Comparison of ENCODE assay signal across 31 cellular contexts in genomic region chr1:22864886-22865285, GRCh38.
DNase-seq lines count a peak whose midpoint lies in the region; FAIRE-seq and TF ChIP-seq lines count a peak whose summit lies in the region.
"Had no signal": no experiment of that assay in that cellular context is flagged by ENCODE, and none has a peak within 500 bp of the region (broad histone marks: within the 10 kb centered on the region; RNA-seq: fewer than 3 reads in every experiment).

No MANE protein-coding gene starts in this region.

- no peak overlapping the region for H3K27ac ChIP-seq in neuronal stem cell (replicated peaks; ENCODE audit: low read length)
- no peak overlapping the region for H3K27ac ChIP-seq in tibial artery
- H3K27ac ChIP-seq: 22Rv1; A549; BLaER1; BLaER1 treated with 17β-estradiol and CSF1 and Interleukin-3, amounts not matched to agents 10 nM and 100 nM; C4-2B had no signal

- H4K8ac ChIP-seq in neuronal stem cell (ENCODE audit: low read depth, low read length): no peak overlapping the region

- peak overlapping the region; percentile 23 for H3K23ac ChIP-seq in neuronal stem cell (ENCODE audit: low read depth, low read length, poor library complexity)

- H2BK12ac ChIP-seq in neuronal stem cell (ENCODE audit: low read length): no peak overlapping the region

- H2AFZ ChIP-seq in neuronal stem cell (ENCODE audit: low read length): no peak overlapping the region

- H3K79me1 ChIP-seq in neuronal stem cell (ENCODE audit: low read depth, low read length): no peaks in the 10 kb centered on the region

- H3K4ac ChIP-seq in neuronal stem cell (ENCODE audit: low read length): no peak overlapping the region

- no CpG with 5 or more reads among the region's 24 CpGs for WGBS in neuronal stem cell (ENCODE audit: extremely low coverage in 2 of 2, insufficient read length in 2 of 2, insufficient replicate concordance in 1 of 2), 2 donors

- no peak overlapping the region for H3K18ac ChIP-seq in neuronal stem cell (ENCODE audit: low read length)

- H2BK5ac ChIP-seq in neuronal stem cell (ENCODE audit: low read length): no peak overlapping the region

- peak overlapping the region; percentile 92 for H4K91ac ChIP-seq in neuronal stem cell (ENCODE audit: low read depth, low read length, poor library complexity)

- H3K27me3 ChIP-seq in bronchial epithelial cell (ENCODE audit: control insufficient read depth, insufficient read depth, low read length) (no peaks in the 10 kb centered on the region), neuronal stem cell (ENCODE audit: control insufficient read depth in 3 of 3, insufficient read depth in 3 of 3, low read depth in 1 of 3, low read length in 3 of 3) (no peaks in the 10 kb centered on the region), tibial artery (peaks cover 0 to 19% of the 10 kb centered on the region in 2 donors)
- H3K27me3 ChIP-seq: BE2C; BLaER1; BLaER1 treated with 17β-estradiol and CSF1 and Interleukin-3, amounts not matched to agents 10 nM and 100 nM had no signal

- H2AK5ac ChIP-seq in neuronal stem cell (ENCODE audit: low read depth, low read length): no peak overlapping the region

- H3K4me1 ChIP-seq in neuronal stem cell (ENCODE audit: control insufficient read depth in 2 of 2, insufficient read depth in 1 of 2, low read depth in 1 of 2, low read length in 2 of 2) (no peaks in the 10 kb centered on the region), tibial artery (no peaks in the 10 kb centered on the region)
- H3K4me1 ChIP-seq: BE2C, BLaER1, Caco-2 had no signal

- H3K4me3 ChIP-seq in bronchial epithelial cell (ENCODE audit: low read depth, low read length) (no peak overlapping the region), neuronal stem cell (ENCODE audit: low read length in 2 of 2) (no peak overlapping the region), tibial artery (no peak overlapping the region)
- H3K4me3 ChIP-seq: A549; BLaER1; BLaER1 treated with 17β-estradiol and CSF1 and Interleukin-3, amounts not matched to agents 10 nM and 100 nM had no signal

- intact Hi-C loops in tibial artery (cut with DNase I; ENCODE audit: low total_unique reads): no loop called here

- peak; percentile 90 for FAIRE-seq in bronchial epithelial cell (lab: Jason Lieb, UNC)
- FAIRE-seq: A204.1, A549, D721Med had no signal

- no peak overlapping the region for H3K14ac ChIP-seq in neuronal stem cell (ENCODE audit: low read length)

- H3K9me3 ChIP-seq in neuronal stem cell (replicated peaks in 1 of 2; ENCODE audit: control insufficient read depth in 2 of 2, insufficient read depth in 1 of 2, low read depth in 1 of 2, low read length in 2 of 2) (no peaks in the 10 kb centered on the region), tibial artery (no peaks in the 10 kb centered on the region)
- H3K9me3 ChIP-seq: BE2C; BLaER1; BLaER1 treated with 17β-estradiol and CSF1 and Interleukin-3, amounts not matched to agents 10 nM and 100 nM; Caco-2 had no signal

- TF ChIP-seq CTCF in bronchial epithelial cell (IDR thresholded peaks at IDR 0.05; ENCODE audit: insufficient read depth, low read length, severe bottlenecking) (no peak), tibial artery (IDR thresholded peaks at IDR 0.05) (no peak)

- H2BK120ac ChIP-seq in neuronal stem cell (ENCODE audit: low read depth, low read length): no peak overlapping the region

- peaks cover 17% of the 10 kb centered on the region for H3K36me3 ChIP-seq in bronchial epithelial cell (ENCODE audit: control insufficient read depth, insufficient read depth, low read length)
- H3K36me3 ChIP-seq in neuronal stem cell (replicated peaks in 1 of 2; ENCODE audit: control insufficient read depth in 2 of 2, insufficient read depth in 2 of 2, low read length in 2 of 2): peaks cover 21 to 37% of the 10 kb centered on the region in 2 donors
- no peaks in the 10 kb centered on the region for H3K36me3 ChIP-seq in tibial artery
- H3K36me3 ChIP-seq: BE2C; BLaER1; BLaER1 treated with 17β-estradiol and CSF1 and Interleukin-3, amounts not matched to agents 10 nM and 100 nM had no signal

- H3K9ac ChIP-seq in neuronal stem cell (ENCODE audit: low read depth, low read length, poor library complexity): no peak overlapping the region
- H3K9ac ChIP-seq: BLaER1; BLaER1 treated with 17β-estradiol and CSF1 and Interleukin-3, amounts not matched to agents 10 nM and 100 nM had no signal

- H2BK15ac ChIP-seq in neuronal stem cell (ENCODE audit: low read length): no peak overlapping the region

- H3K4me2 ChIP-seq in neuronal stem cell (ENCODE audit: insufficient read depth, low read length, poor library complexity, severe bottlenecking): no peak overlapping the region
- H3K4me2 ChIP-seq: A549, BLaER1 had no signal

- no peak for DNase-seq in bronchial epithelial cell (ENCODE audit: low read depth)
- DNase-seq in neuronal stem cell (ENCODE audit: low spot score): no peak
- no peak for DNase-seq in DMS53 treated with DMSO at 0.1 percent for 48 hours (lab: John Stamatoyannopoulos, UW; ENCODE audit: unreplicated experiment)
- DNase-seq in tibial artery: no peak
- DNase-seq: 8988T; ACHN; AML-193; BE2C; C1 segment of cervical spinal cord; Caco-2; Calu3; CD4-positive, alpha-beta memory T cell; CD4-positive, alpha-beta T cell; CD4-positive, CD25-positive, alpha-beta regulatory T cell; CD8-positive, alpha-beta memory T cell; CD8-positive, alpha-beta T cell; COR-L47; DMS 273 treated with DMSO at 0.1 percent for 48 hours; DMS153; DMS53; DMS79; DMS79 treated with DMSO at 0.1 percent for 48 hours; DND-41; EL had no signal
